ENCODE assay signal across 28 cellular contexts in the genomic region with DNA sequence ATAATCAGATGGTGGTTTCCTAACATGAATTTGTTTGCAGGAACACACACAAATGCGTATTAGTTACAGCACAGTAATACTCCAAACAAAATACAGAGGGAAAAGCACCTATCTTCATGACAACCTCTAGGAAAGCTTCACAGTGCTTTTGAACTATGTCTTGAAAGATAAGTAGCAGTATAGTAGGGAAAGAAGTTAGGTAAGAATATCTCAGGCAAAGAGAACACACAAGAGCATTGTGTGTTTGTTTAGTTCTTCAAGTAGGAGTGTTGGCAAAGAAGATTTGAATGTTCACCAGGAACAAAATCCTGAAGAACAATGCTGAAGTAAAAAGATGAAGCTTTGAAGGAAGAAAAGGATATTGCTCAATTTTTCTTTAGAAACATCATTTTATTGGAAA.
"Had no signal": no experiment of that assay in that cellular context is flagged by ENCODE, and none has a peak within 500 bp of the region (broad histone marks: within the 10 kb centered on the region; RNA-seq: fewer than 3 reads in every experiment).

No MANE protein-coding gene starts in this region.

- H3K27ac Mint-ChIP-seq: stimulated activated effector memory CD8-positive, alpha-beta T cell treated with anti-CD3 and anti-CD28 coated beads, Interleukin-12 subunit alpha, Interleukin-12 subunit beta, amount 100 ng/mL, for 72 hours; stimulated activated memory B cell treated with anti-CD40 and anti-IgM and Interleukin-4, amounts not matched to agents 10 μg/mL and 1 μg/mL and 100 μg/mL, for 72 hours; stimulated activated naive B cell treated with anti-CD40 and anti-IgM and Interleukin-4, amounts not matched to agents 10 μg/mL and 1 μg/mL and 100 μg/mL, for 72 hours; stimulated activated naive CD8-positive, alpha-beta T cell treated with anti-CD3 and anti-CD28 coated beads, Interleukin-15, amount 100 ng/mL, for 72 hours; stimulated activated naive CD8-positive, alpha-beta T cell treated with anti-CD3 and anti-CD28 coated beads, Interleukin-15, Interleukin-2, amounts not matched to agents 100 ng/mL and 50 ng/mL, for 24 hours; type B pancreatic cell had no signal

- FAIRE-seq: urothelium cell line had no signal

- H3K36me3 Mint-ChIP-seq: stimulated activated effector memory CD8-positive, alpha-beta T cell treated with anti-CD3 and anti-CD28 coated beads, Interleukin-12 subunit alpha, Interleukin-12 subunit beta, amount 100 ng/mL, for 72 hours; stimulated activated memory B cell treated with anti-CD40 and anti-IgM and Interleukin-4, amounts not matched to agents 10 μg/mL and 1 μg/mL and 100 μg/mL, for 72 hours; stimulated activated naive B cell treated with anti-CD40 and anti-IgM and Interleukin-4, amounts not matched to agents 10 μg/mL and 1 μg/mL and 100 μg/mL, for 72 hours; type B pancreatic cell had no signal

- H3K4me1 Mint-ChIP-seq: stimulated activated effector memory CD8-positive, alpha-beta T cell treated with anti-CD3 and anti-CD28 coated beads, Interleukin-12 subunit alpha, Interleukin-12 subunit beta, amount 100 ng/mL, for 72 hours; stimulated activated memory B cell treated with anti-CD40 and anti-IgM and Interleukin-4, amounts not matched to agents 10 μg/mL and 1 μg/mL and 100 μg/mL, for 72 hours; stimulated activated naive B cell treated with anti-CD40 and anti-IgM and Interleukin-4, amounts not matched to agents 10 μg/mL and 1 μg/mL and 100 μg/mL, for 72 hours; stimulated activated naive CD8-positive, alpha-beta T cell treated with anti-CD3 and anti-CD28 coated beads, Interleukin-15, amount 100 ng/mL, for 72 hours had no signal

- H3K9me3 Mint-ChIP-seq: stimulated activated effector memory CD8-positive, alpha-beta T cell treated with anti-CD3 and anti-CD28 coated beads, Interleukin-12 subunit alpha, Interleukin-12 subunit beta, amount 100 ng/mL, for 72 hours; stimulated activated memory B cell treated with anti-CD40 and anti-IgM and Interleukin-4, amounts not matched to agents 10 μg/mL and 1 μg/mL and 100 μg/mL, for 72 hours; stimulated activated naive B cell treated with anti-CD40 and anti-IgM and Interleukin-4, amounts not matched to agents 10 μg/mL and 1 μg/mL and 100 μg/mL, for 72 hours; stimulated activated naive CD8-positive, alpha-beta T cell treated with anti-CD3 and anti-CD28 coated beads, Interleukin-15, amount 100 ng/mL, for 72 hours; stimulated activated naive CD8-positive, alpha-beta T cell treated with anti-CD3 and anti-CD28 coated beads, Interleukin-15, Interleukin-2, amounts not matched to agents 100 ng/mL and 50 ng/mL, for 24 hours; type B pancreatic cell had no signal

- H3K4me3 ChIP-seq: stomach, suprapubic skin, testis, thoracic aorta, thyroid gland, tibial artery, tibial nerve, transverse colon, upper lobe of left lung, uterus, vagina had no signal

- ATAC-seq: stimulated activated effector memory CD8-positive, alpha-beta T cell treated with anti-CD3 and anti-CD28 coated beads, Interleukin-12 subunit alpha, Interleukin-12 subunit beta, amount 100 ng/mL, for 72 hours; stimulated activated memory B cell treated with anti-CD40 and anti-IgM and Interleukin-4, amounts not matched to agents 10 μg/mL and 1 μg/mL and 100 μg/mL, for 72 hours; stimulated activated naive B cell treated with anti-CD40 and anti-IgM and Interleukin-4, amounts not matched to agents 10 μg/mL and 1 μg/mL and 100 μg/mL, for 72 hours; stimulated activated naive CD8-positive, alpha-beta T cell treated with anti-CD3 and anti-CD28 coated beads, Interleukin-15, amount 100 ng/mL, for 72 hours; stimulated activated naive CD8-positive, alpha-beta T cell treated with anti-CD3 and anti-CD28 coated beads, Interleukin-15, Interleukin-2, amounts not matched to agents 100 U/mL and 50 U/mL, for 24 hours had no signal

- H3K27ac ChIP-seq: stomach, suprapubic skin, testis, thoracic aorta, thyroid gland, tibial artery, tibial nerve, transverse colon, upper lobe of left lung, uterus, vagina had no signal

- H3K4me1 ChIP-seq: stomach, suprapubic skin, testis, thyroid gland, tibial artery, tibial nerve, transverse colon, upper lobe of left lung, uterus, vagina had no signal

- DNase-seq: stimulated activated CD4-positive, alpha-beta T cell treated with anti-CD3 and anti-CD28 coated beads, Interleukin-2, amount 100 ng/mL, for 48 hours; stimulated activated CD4-positive, alpha-beta T cell treated with anti-CD3 and anti-CD28 coated beads, Interleukin-4, amount 100 ng/mL, for 1 hour; stimulated activated CD4-positive, alpha-beta T cell treated with anti-CD3 and anti-CD28 coated beads, Interleukin-4, amount 100 ng/mL, for 24 hours; stimulated activated CD4-positive, alpha-beta T cell treated with anti-CD3 and anti-CD28 coated beads, Interleukin-4, amount 100 ng/mL, for 4 hours; stimulated activated CD8-positive, alpha-beta memory T cell treated with anti-CD3 and anti-CD28 coated beads, Interleukin-4, amount 100 ng/mL, for 48 hours; stimulated activated naive B cell treated with anti-CD40 and anti-IgM and Interleukin-4, amounts not matched to agents 10 μg/mL and 1 μg/mL and 100 μg/mL, for 72 hours; stimulated activated naive CD4-positive, alpha-beta T cell; stimulated activated naive CD4-positive, alpha-beta T cell treated with Interleukin-2 at 50 U/mL for 16 hours; stimulated activated naive CD8-positive, alpha-beta T cell treated with anti-CD3 and anti-CD28 coated beads, Interleukin-15, amount 100 ng/mL, for 72 hours; stimulated activated naive CD8-positive, alpha-beta T cell treated with anti-CD3 and anti-CD28 coated beads, Interleukin-15, Interleukin-2, amounts not matched to agents 100 U/mL and 50 U/mL, for 24 hours; stomach; substantia nigra; testis; thyroid gland; tibial artery; transverse colon; trophoblast cell; upper lobe of left lung; uterus had no signal

- H3K36me3 ChIP-seq: suprapubic skin, thoracic aorta, thyroid gland, tibial nerve, transverse colon, upper lobe of left lung, uterus, vagina had no signal

- H3K27me3 Mint-ChIP-seq: type B pancreatic cell had no signal

- H3K4me3 Mint-ChIP-seq: stimulated activated effector memory CD8-positive, alpha-beta T cell treated with anti-CD3 and anti-CD28 coated beads, Interleukin-12 subunit alpha, Interleukin-12 subunit beta, amount 100 ng/mL, for 72 hours; stimulated activated memory B cell treated with anti-CD40 and anti-IgM and Interleukin-4, amounts not matched to agents 10 μg/mL and 1 μg/mL and 100 μg/mL, for 72 hours; stimulated activated naive B cell treated with anti-CD40 and anti-IgM and Interleukin-4, amounts not matched to agents 10 μg/mL and 1 μg/mL and 100 μg/mL, for 72 hours; stimulated activated naive CD8-positive, alpha-beta T cell treated with anti-CD3 and anti-CD28 coated beads, Interleukin-15, amount 100 ng/mL, for 72 hours; stimulated activated naive CD8-positive, alpha-beta T cell treated with anti-CD3 and anti-CD28 coated beads, Interleukin-15, Interleukin-2, amounts not matched to agents 100 ng/mL and 50 ng/mL, for 24 hours; type B pancreatic cell had no signal

- H3K27me3 ChIP-seq: stomach, suprapubic skin, testis, thyroid gland, tibial artery, tibial nerve, transverse colon, upper lobe of left lung, uterus, vagina had no signal

- H3K9me3 ChIP-seq: stomach, suprapubic skin, testis, thoracic aorta, thyroid gland, tibial artery, tibial nerve, transverse colon, upper lobe of left lung, uterus, vagina had no signal
